Comparison of ENCODE assay signal across 12 cellular contexts in the genomic region with DNA sequence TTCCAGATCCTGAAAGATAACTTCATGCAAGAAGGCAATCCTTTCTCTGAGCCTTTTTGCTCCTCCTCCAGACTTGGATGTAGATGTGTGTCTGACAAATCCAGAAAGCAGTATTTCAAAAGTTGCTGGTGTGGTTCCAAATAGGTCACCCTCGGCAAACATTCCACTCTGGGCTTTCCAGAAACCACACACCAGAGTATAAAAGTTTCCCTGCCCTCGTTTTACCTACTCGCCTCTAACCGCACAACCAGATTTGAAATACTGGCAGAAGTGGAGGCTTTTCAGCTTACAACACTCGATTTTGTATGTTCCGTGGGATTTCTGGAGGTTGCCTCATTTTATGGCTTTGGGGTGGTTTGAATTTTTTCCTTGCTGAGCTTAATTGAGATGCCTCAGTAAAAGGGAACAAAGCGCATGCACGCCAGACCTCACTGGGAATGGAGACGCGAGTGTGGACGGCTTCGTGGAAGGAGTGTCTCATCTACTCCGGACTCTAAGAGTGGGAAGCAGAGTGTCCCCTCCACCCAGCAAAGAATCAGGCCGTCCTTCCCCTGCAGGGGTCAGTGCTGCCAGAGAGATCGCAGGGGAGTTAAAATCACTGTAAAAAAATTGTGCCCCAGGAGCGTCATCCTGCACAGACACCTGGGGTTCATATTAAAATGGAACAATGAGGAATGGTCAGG. TPM values are rescaled to one million over a fixed set of nuclear protein-coding genes. Genes with fewer than 3 reads are reported as not detected.
A peak's percentile ranks its signal among the peaks of the same experiment; 100 is the strongest.
DNase-seq lines count a peak whose midpoint lies in the region; ATAC-seq and TF ChIP-seq lines count a peak whose summit lies in the region.
"Had no signal": no experiment of that assay in that cellular context is flagged by ENCODE, and none has a peak within 500 bp of the region (broad histone marks: within the 10 kb centered on the region; RNA-seq: fewer than 3 reads in every experiment).

No MANE protein-coding gene starts in this region.

- H3K4me3 Mint-ChIP-seq in GM23338 = no peak overlapping the region

- H3K27ac ChIP-seq in vagina (peak overlapping the region; percentile 57), GM23338 (ENCODE audit: low read depth) (no peak overlapping the region)
- H3K27ac ChIP-seq: 22Rv1, neutrophil had no signal

- H3K9me2 ChIP-seq in GM23338 (ENCODE audit: insufficient read depth) = no peaks in the 10 kb centered on the region

- no peak for TF ChIP-seq POLR2A in vagina (IDR thresholded peaks at IDR 0.05)

- H3K27me3 ChIP-seq in vagina (no peaks in the 10 kb centered on the region), GM23338 (ENCODE audit: insufficient read depth) (no peaks in the 10 kb centered on the region)

- no peaks in the 10 kb centered on the region for H3K36me3 Mint-ChIP-seq in GM23338 (ENCODE audit: low read depth)

- peaks cover 9% of the 10 kb centered on the region for H3K4me1 Mint-ChIP-seq in GM23338

- H3K27me3 Mint-ChIP-seq in GM23338 (ENCODE audit: insufficient read depth, low read depth, poor library complexity) = peaks cover 4% of the 10 kb centered on the region

- no peak for ATAC-seq in GM23338

- DNase-seq in SIG-M5 treated with dmso at 0.1 percent for 504 hours (lab: John Stamatoyannopoulos, UW; ENCODE audit: unreplicated experiment) = peak; percentile 25
- DNase-seq in SIG-M5 (lab: John Stamatoyannopoulos, UW) = no peak
- DNase-seq in dedifferentiated amniotic fluid mesenchymal stem cell (ENCODE audit: extremely low spot score) = peak; percentile 95
- DNase-seq in medulla oblongata (ENCODE audit: extremely low spot score) = peak; percentile 33
- peak in 1 of 2 donors; percentile 93 for DNase-seq in vagina (ENCODE audit: extremely low spot score in 2 of 2)
- DNase-seq in DMS53 (lab: John Stamatoyannopoulos, UW) = no peak
- DNase-seq in SW 1271 (lab: John Stamatoyannopoulos, UW) = no peak
- no peak for DNase-seq in GM23338 (ENCODE audit: low spot score)
- DNase-seq: activated T-cell treated with anti-CD3 and anti-CD28 coated beads, Interleukin-2, amount 50 U/mL, for 1 hour; NCI-H2171 had no signal

- TF ChIP-seq CTCF in vagina (IDR thresholded peaks at IDR 0.05) = no peak
- peak in 1 of 2 experiments; percentile 30; a peak in 1 of 4 replicates for TF ChIP-seq CTCF in GM23338 (conservative IDR thresholded peaks at IDR 0.05; ENCODE audit: low read depth in 2 of 2)

- no peaks in the 10 kb centered on the region for H3F3A ChIP-seq in GM23338 (replicated peaks; ENCODE audit: low read depth)

- no peaks in the 10 kb centered on the region for H3K9me3 ChIP-seq in vagina
- H3K9me3 ChIP-seq: neutrophil had no signal

- peaks cover 18% of the 10 kb centered on the region for H3K4me1 ChIP-seq in vagina
- no peaks in the 10 kb centered on the region for H3K4me1 ChIP-seq in GM23338 (ENCODE audit: insufficient read depth)

- no peak overlapping the region for H3K27ac Mint-ChIP-seq in GM23338

- H3K36me3 ChIP-seq in vagina (no peaks in the 10 kb centered on the region), GM23338 (ENCODE audit: insufficient read depth) (no peaks in the 10 kb centered on the region)
- H3K36me3 ChIP-seq: neutrophil had no signal

- no peak overlapping the region for H2AFZ ChIP-seq in GM23338

- no peak overlapping the region for H3K4me2 ChIP-seq in GM23338

- H3K9me3 Mint-ChIP-seq in GM23338 = no peaks in the 10 kb centered on the region

- no peaks in the 10 kb centered on the region for H3K79me2 ChIP-seq in GM23338 (replicated peaks; ENCODE audit: insufficient read depth)

- H3K4me3 ChIP-seq in vagina (no peak overlapping the region), GM23338 (no peak overlapping the region)

- intact Hi-C loops in vagina (cut with DNase I) = no loop called here

- no peaks in the 10 kb centered on the region for H4K20me1 ChIP-seq in GM23338 (replicated peaks; ENCODE audit: insufficient read depth)

TF ChIP-seq in GM23338, 12 proteins besides CTCF, POLR2A, EP300 and RAD21:
- TF ChIP-seq, protein P1, sequence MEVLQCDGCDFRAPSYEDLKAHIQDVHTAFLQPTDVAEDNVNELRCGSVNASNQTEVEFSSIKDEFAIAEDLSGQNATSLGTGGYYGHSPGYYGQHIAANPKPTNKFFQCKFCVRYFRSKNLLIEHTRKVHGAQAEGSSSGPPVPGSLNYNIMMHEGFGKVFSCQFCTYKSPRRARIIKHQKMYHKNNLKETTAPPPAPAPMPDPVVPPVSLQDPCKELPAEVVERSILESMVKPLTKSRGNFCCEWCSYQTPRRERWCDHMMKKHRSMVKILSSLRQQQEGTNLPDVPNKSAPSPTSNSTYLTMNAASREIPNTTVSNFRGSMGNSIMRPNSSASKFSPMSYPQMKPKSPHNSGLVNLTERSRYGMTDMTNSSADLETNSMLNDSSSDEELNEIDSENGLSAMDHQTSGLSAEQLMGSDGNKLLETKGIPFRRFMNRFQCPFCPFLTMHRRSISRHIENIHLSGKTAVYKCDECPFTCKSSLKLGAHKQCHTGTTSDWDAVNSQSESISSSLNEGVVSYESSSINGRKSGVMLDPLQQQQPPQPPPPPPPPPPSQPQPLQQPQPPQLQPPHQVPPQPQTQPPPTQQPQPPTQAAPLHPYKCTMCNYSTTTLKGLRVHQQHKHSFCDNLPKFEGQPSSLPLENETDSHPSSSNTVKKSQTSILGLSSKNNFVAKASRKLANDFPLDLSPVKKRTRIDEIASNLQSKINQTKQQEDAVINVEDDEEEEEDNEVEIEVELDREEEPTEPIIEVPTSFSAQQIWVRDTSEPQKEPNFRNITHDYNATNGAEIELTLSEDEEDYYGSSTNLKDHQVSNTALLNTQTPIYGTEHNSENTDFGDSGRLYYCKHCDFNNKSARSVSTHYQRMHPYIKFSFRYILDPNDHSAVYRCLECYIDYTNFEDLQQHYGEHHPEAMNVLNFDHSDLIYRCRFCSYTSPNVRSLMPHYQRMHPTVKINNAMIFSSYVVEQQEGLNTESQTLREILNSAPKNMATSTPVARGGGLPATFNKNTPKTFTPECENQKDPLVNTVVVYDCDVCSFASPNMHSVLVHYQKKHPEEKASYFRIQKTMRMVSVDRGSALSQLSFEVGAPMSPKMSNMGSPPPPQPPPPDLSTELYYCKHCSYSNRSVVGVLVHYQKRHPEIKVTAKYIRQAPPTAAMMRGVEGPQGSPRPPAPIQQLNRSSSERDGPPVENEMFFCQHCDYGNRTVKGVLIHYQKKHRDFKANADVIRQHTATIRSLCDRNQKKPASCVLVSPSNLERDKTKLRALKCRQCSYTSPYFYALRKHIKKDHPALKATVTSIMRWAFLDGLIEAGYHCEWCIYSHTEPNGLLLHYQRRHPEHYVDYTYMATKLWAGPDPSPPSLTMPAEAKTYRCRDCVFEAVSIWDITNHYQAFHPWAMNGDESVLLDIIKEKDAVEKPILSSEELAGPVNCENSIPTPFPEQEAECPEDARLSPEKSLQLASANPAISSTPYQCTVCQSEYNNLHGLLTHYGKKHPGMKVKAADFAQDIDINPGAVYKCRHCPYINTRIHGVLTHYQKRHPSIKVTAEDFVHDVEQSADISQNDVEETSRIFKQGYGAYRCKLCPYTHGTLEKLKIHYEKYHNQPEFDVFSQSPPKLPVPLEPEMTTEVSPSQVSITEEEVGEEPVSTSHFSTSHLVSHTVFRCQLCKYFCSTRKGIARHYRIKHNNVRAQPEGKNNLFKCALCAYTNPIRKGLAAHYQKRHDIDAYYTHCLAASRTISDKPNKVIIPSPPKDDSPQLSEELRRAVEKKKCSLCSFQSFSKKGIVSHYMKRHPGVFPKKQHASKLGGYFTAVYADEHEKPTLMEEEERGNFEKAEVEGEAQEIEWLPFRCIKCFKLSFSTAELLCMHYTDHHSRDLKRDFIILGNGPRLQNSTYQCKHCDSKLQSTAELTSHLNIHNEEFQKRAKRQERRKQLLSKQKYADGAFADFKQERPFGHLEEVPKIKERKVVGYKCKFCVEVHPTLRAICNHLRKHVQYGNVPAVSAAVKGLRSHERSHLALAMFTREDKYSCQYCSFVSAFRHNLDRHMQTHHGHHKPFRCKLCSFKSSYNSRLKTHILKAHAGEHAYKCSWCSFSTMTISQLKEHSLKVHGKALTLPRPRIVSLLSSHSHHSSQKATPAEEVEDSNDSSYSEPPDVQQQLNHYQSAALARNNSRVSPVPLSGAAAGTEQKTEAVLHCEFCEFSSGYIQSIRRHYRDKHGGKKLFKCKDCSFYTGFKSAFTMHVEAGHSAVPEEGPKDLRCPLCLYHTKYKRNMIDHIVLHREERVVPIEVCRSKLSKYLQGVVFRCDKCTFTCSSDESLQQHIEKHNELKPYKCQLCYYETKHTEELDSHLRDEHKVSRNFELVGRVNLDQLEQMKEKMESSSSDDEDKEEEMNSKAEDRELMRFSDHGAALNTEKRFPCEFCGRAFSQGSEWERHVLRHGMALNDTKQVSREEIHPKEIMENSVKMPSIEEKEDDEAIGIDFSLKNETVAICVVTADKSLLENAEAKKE (CRISPR knock-in tag; IDR thresholded peaks at IDR 0.05) = no peak
- TF ChIP-seq ZNF114 (CRISPR knock-in tag; IDR thresholded peaks at IDR 0.05) = no peak
- no peak for TF ChIP-seq EZH2phosphoT487 (IDR thresholded peaks at IDR 0.05; ENCODE audit: unreplicated experiment)
- TF ChIP-seq EZH2 (IDR thresholded peaks at IDR 0.05; ENCODE audit: low read depth, unreplicated experiment) = no peak
- no peak for TF ChIP-seq NANOG (IDR thresholded peaks at IDR 0.05; ENCODE audit: borderline replicate concordance)
- TF ChIP-seq JUNB (IDR thresholded peaks at IDR 0.05; ENCODE audit: unreplicated experiment) = no peak
- TF ChIP-seq ZNF331 (CRISPR knock-in tag; IDR thresholded peaks at IDR 0.05; ENCODE audit: low read depth) = no peak

RNA-seq across cellular contexts. Expression of a gene that starts 44.0 kb away (rescaled TPM):
- 1,122 TPM for total RNA-seq in vagina
- 819 and 926 TPM in 2 replicates for total RNA-seq in GM23338 (2014; rRNA removed; shearing (Covaris generic))
- 3,213 and 3,415 TPM in 2 replicates for polyA plus RNA-seq in GM23338 (2016; fragmentation: Nextera tagmentation; extraction: Ambion mirVana)

Comparison
In these comparisons a context has a peak if more than half of its experiments do, and no peak if none do; other contexts are left out.
1. DNase-seq: peak in SIG-M5 treated with dmso at 0.1 percent for 504 hours (single experiment), dedifferentiated amniotic fluid mesenchymal stem cell (single experiment) and medulla oblongata (single experiment); none in SIG-M5 (single experiment), DMS53 (single experiment), SW 1271 (0 of 2) and GM23338 (single experiment).